ENCODE assay signal across 8 cellular contexts in the genomic region with DNA sequence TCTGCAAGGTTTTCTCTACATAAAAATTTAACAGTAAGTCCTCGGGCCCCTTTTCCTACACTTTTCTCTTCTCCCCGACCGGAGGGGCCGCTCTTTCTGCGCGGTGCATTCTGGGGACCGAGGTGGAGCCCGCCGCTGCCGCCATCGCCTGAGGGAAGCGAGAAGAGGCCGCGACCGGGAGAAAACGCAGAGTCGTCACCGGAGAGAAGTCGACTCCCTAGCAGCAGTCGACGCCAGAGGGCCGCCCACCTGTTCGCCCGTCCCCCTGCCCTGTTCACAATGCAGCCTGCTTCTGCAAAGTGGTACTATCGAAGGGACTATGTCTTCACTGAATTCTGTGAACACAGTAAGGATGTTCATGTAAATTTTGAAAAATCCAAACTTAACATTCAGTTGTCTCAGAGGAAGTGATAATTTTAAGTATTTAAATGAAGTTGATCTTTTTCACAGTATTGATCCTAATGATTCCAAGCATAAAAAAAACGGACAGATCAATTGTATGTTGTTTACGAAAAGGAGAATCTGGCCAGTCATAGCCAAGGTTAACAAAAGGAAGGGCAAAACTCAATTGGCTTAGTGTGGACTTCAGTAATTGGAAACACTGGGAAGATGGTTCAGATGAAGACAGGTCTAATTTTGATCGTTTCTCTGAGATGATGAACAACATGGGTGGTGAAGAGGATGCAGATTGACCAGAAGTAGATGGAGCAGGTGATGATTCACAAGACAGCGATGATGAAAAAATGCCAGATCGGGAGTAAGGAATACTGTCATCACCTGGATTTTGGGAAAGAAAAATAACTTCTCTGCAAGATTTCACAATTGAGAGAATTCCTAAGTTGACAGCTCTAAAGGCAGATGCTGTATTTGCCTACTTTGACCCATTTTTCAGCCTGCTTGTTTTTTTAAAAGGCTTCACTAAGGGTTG. TPM values are rescaled to one million over a fixed set of nuclear protein-coding genes. Genes with fewer than 3 reads are reported as not detected.
DNase-seq lines count a peak whose midpoint lies in the region; ATAC-seq, FAIRE-seq and TF ChIP-seq lines count a peak whose summit lies in the region.

No MANE protein-coding gene starts in this region.

- 44% methylated on average over 30 of the region's 30 CpGs for WGBS in lower leg skin, 2 donors

- intact Hi-C loops in natural killer cell (cut with micrococcal nuclease), result no loop called here
- intact Hi-C loops in lower leg skin (cut with DNase I; ENCODE audit: low total_unique reads), result no loop called here

- no peaks in the 10 kb centered on the region for H3K9me3 Mint-ChIP-seq in effector memory CD8-positive, alpha-beta T cell
- H3K9me3 Mint-ChIP-seq in natural killer cell, result no peaks in the 10 kb centered on the region

- peaks cover 32 to 53% of the 10 kb centered on the region in 2 donors for H3K4me1 Mint-ChIP-seq in effector memory CD8-positive, alpha-beta T cell (ENCODE audit: low read depth in 2 of 2)
- H3K4me1 Mint-ChIP-seq in natural killer cell, result peaks cover 45% of the 10 kb centered on the region in 2 donors

- H3K36me3 Mint-ChIP-seq in effector memory CD8-positive, alpha-beta T cell (ENCODE audit: insufficient read depth), result peaks cover 6% of the 10 kb centered on the region
- H3K36me3 Mint-ChIP-seq in natural killer cell, result no peaks in the 10 kb centered on the region

- TF ChIP-seq POLR2A in lower leg skin (IDR thresholded peaks at IDR 0.05), result no peak

- peak overlapping the region; percentile 88 to 89 for H3K4me3 Mint-ChIP-seq in effector memory CD8-positive, alpha-beta T cell
- H3K4me3 Mint-ChIP-seq in natural killer cell, result peak overlapping the region; percentile 78

- TF ChIP-seq CTCF in natural killer cell (IDR thresholded peaks at IDR 0.05), result no peak
- TF ChIP-seq CTCF in lower leg skin (IDR thresholded peaks at IDR 0.05), result no peak

- DNase-seq in GM18507 (ENCODE audit: extremely low spot score, insufficient read length, low read depth) (no peak), natural killer cell (peak; percentile 53), hepatic stellate cell (ENCODE audit: low spot score) (no peak), dedifferentiated amniotic fluid mesenchymal stem cell (ENCODE audit: extremely low spot score) (no peak), lower leg skin (ENCODE audit: low spot score in 2 of 2) (no peak)
- DNase-seq in activated CD8-positive, alpha-beta memory T cell treated with anti-CD3 and anti-CD28 coated beads for 1 hour (ENCODE audit: extremely low read depth in 1 of 2, low read depth in 1 of 2), result peak; percentile 35 to 36
- peak; percentile 52 to 63 (median 58) for DNase-seq in effector memory CD8-positive, alpha-beta T cell
- peak; percentile 58 for DNase-seq in stimulated activated naive CD4-positive, alpha-beta T cell treated with Interleukin-2 at 50 U/mL for 16 hours (lab: John Stamatoyannopoulos, UW)

- H3K27me3 Mint-ChIP-seq in effector memory CD8-positive, alpha-beta T cell, result no peaks in the 10 kb centered on the region
- no peaks in the 10 kb centered on the region for H3K27me3 Mint-ChIP-seq in natural killer cell (ENCODE audit: low read depth in 2 of 2)

- ATAC-seq in effector memory CD8-positive, alpha-beta T cell (replicated peaks), result peak; percentile 88
- peak; percentile 78 to 88 (median 86) for ATAC-seq in natural killer cell

- no peak overlapping the region for H3K4me3 ChIP-seq in lower leg skin (ENCODE audit: low read depth, poor library complexity, severe bottlenecking)

- peak overlapping the region; percentile 94 to 97 for H3K27ac Mint-ChIP-seq in effector memory CD8-positive, alpha-beta T cell
- H3K27ac Mint-ChIP-seq in natural killer cell, result peak overlapping the region; percentile 78 to 86

- peak; percentile 57 for FAIRE-seq in GM18507 (lab: Jason Lieb, UNC)

RNA-seq across cellular contexts. Expression of gene ASXL2, which starts 55.8 kb away (rescaled TPM):
- total RNA-seq in natural killer cell (10 to 100 TPM; 27.7 to 32.6 (median 27.8) TPM), lower leg skin (10 to 100 TPM; 15.1 to 21.4 (median 20.0) TPM)

Comparison
In these comparisons a context has a peak if more than half of its experiments do, and no peak if none do; other contexts are left out.
1. DNase-seq: peak in activated CD8-positive, alpha-beta memory T cell treated with anti-CD3 and anti-CD28 coated beads for 1 hour (2 of 2), effector memory CD8-positive, alpha-beta T cell (3 of 3), natural killer cell (single experiment) and stimulated activated naive CD4-positive, alpha-beta T cell treated with Interleukin-2 at 50 U/mL for 16 hours (single experiment); none in GM18507 (single experiment), hepatic stellate cell (single experiment), dedifferentiated amniotic fluid mesenchymal stem cell (single experiment) and lower leg skin (0 of 2).